1 cellular context compared by ENCODE assay signal in the genomic region with DNA sequence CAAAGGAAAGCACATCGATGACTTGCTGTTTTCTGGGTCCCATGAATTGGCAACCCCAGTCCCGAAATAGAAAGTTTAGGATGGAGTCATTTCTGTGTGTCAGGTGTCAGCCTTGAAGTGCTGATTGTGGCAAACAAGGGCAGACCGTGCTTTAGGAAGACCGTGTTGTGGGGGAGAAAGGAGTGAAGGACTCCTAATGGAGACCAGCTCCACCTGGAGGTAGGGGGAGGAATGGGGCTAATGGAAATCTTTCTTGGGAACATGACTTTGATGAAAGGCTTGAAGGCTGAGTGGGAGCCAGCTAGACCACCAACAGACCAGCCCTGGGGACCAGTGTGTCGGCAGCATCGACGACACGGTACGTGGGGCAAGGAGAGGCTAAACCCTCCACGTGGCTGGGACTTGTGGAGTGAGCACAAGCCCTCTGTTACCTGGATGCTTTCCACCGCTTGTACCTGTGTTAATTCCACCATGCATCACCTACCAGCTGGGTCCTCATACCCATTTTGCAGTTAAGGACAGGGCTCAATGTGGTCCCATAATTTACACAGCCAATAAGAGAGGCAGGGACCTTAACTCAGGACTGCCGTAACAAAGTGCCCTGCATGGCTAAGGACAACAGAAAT.
A peak's percentile ranks its signal among the peaks of the same experiment; 100 is the strongest.
TF ChIP-seq lines count a peak whose summit lies in the region.

No MANE protein-coding gene starts in this region.

TF ChIP-seq in HepG2, 621 proteins besides CTCF, POLR2A, EP300 and RAD21 (continued from another document and continues in another):
- TF ChIP-seq AGO2 (optimal IDR thresholded peaks at IDR 0.05; ENCODE audit: low read depth, low read length) (peak; percentile 84), MNT (IDR thresholded peaks at IDR 0.05) (no peak), NRL (CRISPR knock-in tag; IDR thresholded peaks at IDR 0.05; ENCODE audit: borderline replicate concordance) (no peak), ZNF510 (CRISPR knock-in tag; IDR thresholded peaks at IDR 0.05; ENCODE audit: low read depth) (no peak), NCOA2 (CRISPR knock-in tag; IDR thresholded peaks at IDR 0.05) (0 out of 2 replicates have a peak, but pooled peaks have one; percentile 27), BRCA1 (CRISPR knock-in tag; IDR thresholded peaks at IDR 0.05) (no peak), KDM6A (CRISPR knock-in tag; IDR thresholded peaks at IDR 0.05; ENCODE audit: low read depth) (no peak), ZNF17 (CRISPR knock-in tag; IDR thresholded peaks at IDR 0.05) (no peak), ZNF251 (CRISPR knock-in tag; IDR thresholded peaks at IDR 0.05) (no peak), ZBTB25 (CRISPR knock-in tag; IDR thresholded peaks at IDR 0.05) (peak; percentile 30; the same call in 1 of the 2 replicates), ZNF670 (CRISPR knock-in tag; IDR thresholded peaks at IDR 0.05; ENCODE audit: borderline replicate concordance) (no peak), MIXL1 (CRISPR knock-in tag; IDR thresholded peaks at IDR 0.05) (0 out of 2 replicates have a peak, but pooled peaks have one; percentile 49), NR2C2 (CRISPR knock-in tag; IDR thresholded peaks at IDR 0.05; ENCODE audit: borderline replicate concordance) (no peak), FOSL2 (CRISPR knock-in tag; IDR thresholded peaks at IDR 0.05) (peak; percentile 18; the same call in 1 of the 2 replicates), HINFP (CRISPR knock-in tag; IDR thresholded peaks at IDR 0.05; ENCODE audit: low read depth) (no peak), ESRRA (CRISPR knock-in tag; IDR thresholded peaks at IDR 0.05; ENCODE audit: low read depth) (0 out of 2 replicates have a peak, but pooled peaks have one; percentile 30), ZNF431 (CRISPR knock-in tag; IDR thresholded peaks at IDR 0.05; ENCODE audit: borderline replicate concordance, low read depth) (no peak), ZNF326 (CRISPR knock-in tag; IDR thresholded peaks at IDR 0.05; ENCODE audit: borderline replicate concordance) (no peak; the same call in 1 of the 2 replicates), SALL1 (CRISPR knock-in tag; IDR thresholded peaks at IDR 0.05) (peak; percentile 27; the same call in 1 of the 2 replicates), TEAD3 (CRISPR knock-in tag; optimal IDR thresholded peaks at IDR 0.05; ENCODE audit: borderline replicate concordance) (peak; percentile 56), ZNF441 (CRISPR knock-in tag; IDR thresholded peaks at IDR 0.05; ENCODE audit: borderline replicate concordance) (no peak), HIC2 (CRISPR knock-in tag; IDR thresholded peaks at IDR 0.05; ENCODE audit: low read depth) (no peak), KMT2B (CRISPR knock-in tag; IDR thresholded peaks at IDR 0.05) (0 out of 2 replicates have a peak, but pooled peaks have one; percentile 28), KLF11 (CRISPR knock-in tag; IDR thresholded peaks at IDR 0.05) (no peak), ZNF451 (CRISPR knock-in tag; IDR thresholded peaks at IDR 0.05) (no peak), RARG (CRISPR knock-in tag; IDR thresholded peaks at IDR 0.05; ENCODE audit: low read depth) (no peak), FUBP1 (CRISPR knock-in tag; IDR thresholded peaks at IDR 0.05; ENCODE audit: borderline replicate concordance) (no peak), FOXO4 (CRISPR knock-in tag; conservative IDR thresholded peaks at IDR 0.05) (no peak), CENPT (CRISPR knock-in tag; IDR thresholded peaks at IDR 0.05; ENCODE audit: low read depth) (no peak), TFDP2 (CRISPR knock-in tag; IDR thresholded peaks at IDR 0.05) (no peak), HDAC6 (IDR thresholded peaks at IDR 0.05; ENCODE audit: low read depth, low read length) (no peak), STAG1 (CRISPR knock-in tag; IDR thresholded peaks at IDR 0.05) (peak; percentile 93), ZNF253 (CRISPR knock-in tag; IDR thresholded peaks at IDR 0.05; ENCODE audit: borderline replicate concordance) (no peak), ZMYM4 (CRISPR knock-in tag; IDR thresholded peaks at IDR 0.05) (peak; percentile 39; the same call in 1 of the 2 replicates), NR1H2 (CRISPR knock-in tag; IDR thresholded peaks at IDR 0.05; ENCODE audit: borderline replicate concordance, low read depth) (no peak), ELF1 (CRISPR knock-in tag; IDR thresholded peaks at IDR 0.05) (no peak), ZNF589 (CRISPR knock-in tag; conservative IDR thresholded peaks at IDR 0.05) (no peak)
- TF ChIP-seq, protein P1, sequence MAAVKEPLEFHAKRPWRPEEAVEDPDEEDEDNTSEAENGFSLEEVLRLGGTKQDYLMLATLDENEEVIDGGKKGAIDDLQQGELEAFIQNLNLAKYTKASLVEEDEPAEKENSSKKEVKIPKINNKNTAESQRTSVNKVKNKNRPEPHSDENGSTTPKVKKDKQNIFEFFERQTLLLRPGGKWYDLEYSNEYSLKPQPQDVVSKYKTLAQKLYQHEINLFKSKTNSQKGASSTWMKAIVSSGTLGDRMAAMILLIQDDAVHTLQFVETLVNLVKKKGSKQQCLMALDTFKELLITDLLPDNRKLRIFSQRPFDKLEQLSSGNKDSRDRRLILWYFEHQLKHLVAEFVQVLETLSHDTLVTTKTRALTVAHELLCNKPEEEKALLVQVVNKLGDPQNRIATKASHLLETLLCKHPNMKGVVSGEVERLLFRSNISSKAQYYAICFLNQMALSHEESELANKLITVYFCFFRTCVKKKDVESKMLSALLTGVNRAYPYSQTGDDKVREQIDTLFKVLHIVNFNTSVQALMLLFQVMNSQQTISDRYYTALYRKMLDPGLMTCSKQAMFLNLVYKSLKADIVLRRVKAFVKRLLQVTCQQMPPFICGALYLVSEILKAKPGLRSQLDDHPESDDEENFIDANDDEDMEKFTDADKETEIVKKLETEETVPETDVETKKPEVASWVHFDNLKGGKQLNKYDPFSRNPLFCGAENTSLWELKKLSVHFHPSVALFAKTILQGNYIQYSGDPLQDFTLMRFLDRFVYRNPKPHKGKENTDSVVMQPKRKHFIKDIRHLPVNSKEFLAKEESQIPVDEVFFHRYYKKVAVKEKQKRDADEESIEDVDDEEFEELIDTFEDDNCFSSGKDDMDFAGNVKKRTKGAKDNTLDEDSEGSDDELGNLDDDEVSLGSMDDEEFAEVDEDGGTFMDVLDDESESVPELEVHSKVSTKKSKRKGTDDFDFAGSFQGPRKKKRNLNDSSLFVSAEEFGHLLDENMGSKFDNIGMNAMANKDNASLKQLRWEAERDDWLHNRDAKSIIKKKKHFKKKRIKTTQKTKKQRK (IDR thresholded peaks at IDR 0.05; ENCODE audit: low read length): no peak
- TF ChIP-seq, protein P2, sequence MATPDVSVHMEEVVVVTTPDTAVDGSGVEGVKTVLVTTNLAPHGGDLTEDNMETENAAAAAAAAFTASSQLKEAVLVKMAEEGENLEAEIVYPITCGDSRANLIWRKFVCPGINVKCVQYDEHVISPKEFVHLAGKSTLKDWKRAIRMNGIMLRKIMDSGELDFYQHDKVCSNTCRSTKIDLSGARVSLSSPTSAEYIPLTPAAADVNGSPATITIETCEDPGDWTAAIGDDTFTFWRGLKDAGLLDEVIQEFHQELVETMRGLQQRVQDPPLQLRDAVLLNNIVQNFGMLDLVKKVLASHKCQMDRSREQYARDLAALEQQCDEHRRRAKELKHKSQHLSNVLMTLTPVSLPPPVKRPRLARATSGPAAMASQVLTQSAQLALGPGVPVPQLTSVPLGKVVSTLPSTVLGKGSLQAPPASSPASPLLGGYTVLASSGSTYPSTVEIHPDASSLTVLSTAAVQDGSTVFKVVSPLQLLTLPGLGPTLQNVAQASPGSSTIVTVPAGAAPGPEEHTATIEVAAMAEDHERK (CRISPR knock-in tag; IDR thresholded peaks at IDR 0.05; ENCODE audit: low read depth): no peak
- TF ChIP-seq, protein P3, sequence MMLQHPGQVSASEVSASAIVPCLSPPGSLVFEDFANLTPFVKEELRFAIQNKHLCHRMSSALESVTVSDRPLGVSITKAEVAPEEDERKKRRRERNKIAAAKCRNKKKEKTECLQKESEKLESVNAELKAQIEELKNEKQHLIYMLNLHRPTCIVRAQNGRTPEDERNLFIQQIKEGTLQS (CRISPR knock-in tag; IDR thresholded peaks at IDR 0.05): no peak
- TF ChIP-seq, protein P4, sequence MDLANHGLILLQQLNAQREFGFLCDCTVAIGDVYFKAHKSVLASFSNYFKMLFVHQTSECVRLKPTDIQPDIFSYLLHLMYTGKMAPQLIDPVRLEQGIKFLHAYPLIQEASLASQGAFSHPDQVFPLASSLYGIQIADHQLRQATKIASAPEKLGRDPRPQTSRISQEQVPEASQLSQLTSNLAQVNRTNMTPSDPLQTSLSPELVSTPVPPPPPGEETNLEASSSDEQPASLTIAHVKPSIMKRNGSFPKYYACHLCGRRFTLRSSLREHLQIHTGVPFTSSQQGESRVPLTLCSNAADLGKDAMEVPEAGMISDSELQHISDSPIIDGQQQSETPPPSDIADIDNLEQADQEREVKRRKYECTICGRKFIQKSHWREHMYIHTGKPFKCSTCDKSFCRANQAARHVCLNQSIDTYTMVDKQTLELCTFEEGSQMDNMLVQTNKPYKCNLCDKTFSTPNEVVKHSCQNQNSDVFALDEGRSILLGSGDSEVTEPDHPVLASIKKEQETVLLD (CRISPR knock-in tag; IDR thresholded peaks at IDR 0.05; ENCODE audit: low read depth): no peak
